ENCODE assay signal across 23 cellular contexts in genomic region chrX:477441-478012, GRCh38.
"Had no signal": no experiment of that assay in that cellular context is flagged by ENCODE, and none has a peak within 500 bp of the region (broad histone marks: within the 10 kb centered on the region; RNA-seq: fewer than 3 reads in every experiment).

No MANE protein-coding gene starts in this region.

- H3K9me3 ChIP-seq: colonic mucosa, prostate gland, thyroid gland had no signal

- H3K4me1 ChIP-seq: colonic mucosa, heart right ventricle, left lung, prostate gland, thyroid gland had no signal

- DNase-seq: colonic mucosa; effector CD8-positive, alpha-beta T cell; erythroblast; esophagus squamous epithelium; foreskin melanocyte; glutamatergic neuron; heart right ventricle; hippocampal formation; left cardiac atrium; left lung; midbrain; naive thymus-derived CD4-positive, alpha-beta T cell; nephron progenitor cell; right cardiac atrium; stimulated activated CD4-positive, alpha-beta T cell treated with anti-CD3 and anti-CD28 coated beads, Interleukin-15, amount 100 ng/mL, for 24 hours; stimulated activated CD4-positive, alpha-beta T cell treated with anti-CD3 and anti-CD28 coated beads, Interleukin-2, amount 100 ng/mL, for 48 hours; stimulated activated naive B cell treated with anti-CD40 and anti-IgM and Interleukin-4, amounts not matched to agents 10 μg/mL and 1 μg/mL and 100 μg/mL, for 72 hours; stimulated activated naive CD8-positive, alpha-beta T cell treated with anti-CD3 and anti-CD28 coated beads, Interleukin-15, amount 100 ng/mL, for 72 hours; thyroid gland had no signal

- H3K27ac ChIP-seq: colonic mucosa, esophagus squamous epithelium, heart right ventricle, left lung, prostate gland, skin epidermis, thyroid gland had no signal

- H3K27ac Mint-ChIP-seq: dendritic cell treated with granulocyte-macrophage colony-stimulating factor and Interleukin-4, amounts not matched to agents 40 ng/mL and 50 ng/mL, for 4 days; naive thymus-derived CD4-positive, alpha-beta T cell; stimulated activated naive B cell treated with anti-CD40 and anti-IgM and Interleukin-4, amounts not matched to agents 10 μg/mL and 1 μg/mL and 100 μg/mL, for 72 hours; stimulated activated naive CD8-positive, alpha-beta T cell treated with anti-CD3 and anti-CD28 coated beads, Interleukin-15, amount 100 ng/mL, for 72 hours; type B pancreatic cell had no signal

- H3K4me3 Mint-ChIP-seq: dendritic cell treated with granulocyte-macrophage colony-stimulating factor and Interleukin-4, amounts not matched to agents 40 ng/mL and 50 ng/mL, for 4 days; naive thymus-derived CD4-positive, alpha-beta T cell; nephron progenitor cell; stimulated activated naive B cell treated with anti-CD40 and anti-IgM and Interleukin-4, amounts not matched to agents 10 μg/mL and 1 μg/mL and 100 μg/mL, for 72 hours; stimulated activated naive CD8-positive, alpha-beta T cell treated with anti-CD3 and anti-CD28 coated beads, Interleukin-15, amount 100 ng/mL, for 72 hours; type B pancreatic cell had no signal

- H3K36me3 ChIP-seq: colonic mucosa, esophagus squamous epithelium, heart right ventricle, left lung, prostate gland, thyroid gland had no signal

- H3K27me3 ChIP-seq: colonic mucosa, esophagus squamous epithelium, left lung, thyroid gland had no signal

- H3K4me1 Mint-ChIP-seq: stimulated activated naive B cell treated with anti-CD40 and anti-IgM and Interleukin-4, amounts not matched to agents 10 μg/mL and 1 μg/mL and 100 μg/mL, for 72 hours; stimulated activated naive CD8-positive, alpha-beta T cell treated with anti-CD3 and anti-CD28 coated beads, Interleukin-15, amount 100 ng/mL, for 72 hours had no signal

- H3K4me3 ChIP-seq: colonic mucosa, esophagus squamous epithelium, heart right ventricle, left lung, prostate gland, skin epidermis, thyroid gland had no signal

- H3K27me3 Mint-ChIP-seq: dendritic cell treated with granulocyte-macrophage colony-stimulating factor and Interleukin-4, amounts not matched to agents 40 ng/mL and 50 ng/mL, for 4 days; stimulated activated naive CD8-positive, alpha-beta T cell treated with anti-CD3 and anti-CD28 coated beads, Interleukin-15, amount 100 ng/mL, for 72 hours had no signal

- H3K36me3 Mint-ChIP-seq: type B pancreatic cell had no signal

- ATAC-seq: heart right ventricle; left cardiac atrium; left lung; naive thymus-derived CD4-positive, alpha-beta T cell; right cardiac atrium; stimulated activated naive B cell treated with anti-CD40 and anti-IgM and Interleukin-4, amounts not matched to agents 10 μg/mL and 1 μg/mL and 100 μg/mL, for 72 hours; stimulated activated naive CD8-positive, alpha-beta T cell treated with anti-CD3 and anti-CD28 coated beads, Interleukin-15, amount 100 ng/mL, for 72 hours had no signal
